Comparison of ENCODE assay signal across 1 cellular context in genomic region chr18:68459968-68460367, GRCh38.
TF ChIP-seq lines count a peak whose summit lies in the region.

No MANE protein-coding gene starts in this region.

TF ChIP-seq in IMR-90, 13 proteins besides CTCF, POLR2A, EP300 and RAD21 (continued from another document):
- TF ChIP-seq ELK1 (IDR thresholded peaks at IDR 0.05; ENCODE audit: borderline replicate concordance, low read depth, low read length) = no peak
- no peak for TF ChIP-seq CHD1 (IDR thresholded peaks at IDR 0.05; ENCODE audit: low read depth, low read length)
- no peak for TF ChIP-seq FOS (IDR thresholded peaks at IDR 0.05; ENCODE audit: low read depth, low read length)
- TF ChIP-seq MAFK (IDR thresholded peaks at IDR 0.05; ENCODE audit: low read depth, low read length) = no peak
- no peak for TF ChIP-seq MXI1 (IDR thresholded peaks at IDR 0.05; ENCODE audit: borderline replicate concordance, low read depth, low read length)
